ENCODE assay signal across 16 cellular contexts in genomic region chr15:60074181-60074885, GRCh38.
DNase-seq lines count a peak whose midpoint lies in the region; ATAC-seq and TF ChIP-seq lines count a peak whose summit lies in the region.
"Had no signal": no experiment of that assay in that cellular context is flagged by ENCODE, and none has a peak within 500 bp of the region (broad histone marks: within the 10 kb centered on the region; RNA-seq: fewer than 3 reads in every experiment).

No MANE protein-coding gene starts in this region.

- in situ Hi-C loops in gastrocnemius medialis (cut with MboI; ENCODE audit: low sequenced_read_pairs in 4 of 4) = no loop called here

- CTCF ChIA-PET in GM10248 (lab: Yijun Ruan, JAX) = no interaction called here

- no peaks in the 10 kb centered on the region for H3K79me2 ChIP-seq in hepatocyte

- H3K4me1 Mint-ChIP-seq in stimulated activated naive B cell treated with anti-CD40 and anti-IgM and Interleukin-4, amounts not matched to agents 10 μg/mL and 1 μg/mL and 100 μg/mL, for 72 hours = no peaks in the 10 kb centered on the region

- H3K27me3 Mint-ChIP-seq in stimulated activated naive B cell treated with anti-CD40 and anti-IgM and Interleukin-4, amounts not matched to agents 10 μg/mL and 1 μg/mL and 100 μg/mL, for 72 hours = no peaks in the 10 kb centered on the region
- H3K27me3 Mint-ChIP-seq: activated naive CD4-positive, alpha-beta T cell treated with anti-CD3 and anti-CD28 coated beads, Interleukin-2, amount 50 U/mL, for 24 hours had no signal

- no peak for ATAC-seq in gastrocnemius medialis
- no peak for ATAC-seq in stimulated activated naive B cell treated with anti-CD40 and anti-IgM and Interleukin-4, amounts not matched to agents 10 μg/mL and 1 μg/mL and 100 μg/mL, for 72 hours (replicated peaks)
- ATAC-seq in Right ventricle myocardium superior (ENCODE audit: poor library complexity) = no peak
- ATAC-seq: gastroesophageal sphincter had no signal

- no peak overlapping the region for H3K4me3 Mint-ChIP-seq in stimulated activated naive B cell treated with anti-CD40 and anti-IgM and Interleukin-4, amounts not matched to agents 10 μg/mL and 1 μg/mL and 100 μg/mL, for 72 hours
- H3K4me3 Mint-ChIP-seq: activated naive CD4-positive, alpha-beta T cell treated with anti-CD3 and anti-CD28 coated beads, Interleukin-2, amount 50 U/mL, for 24 hours had no signal

- no peak for TF ChIP-seq CTCF in hepatocyte (IDR thresholded peaks at IDR 0.05; ENCODE audit: poor library complexity)
- TF ChIP-seq CTCF in gastrocnemius medialis (IDR thresholded peaks at IDR 0.05 in 4 of 5, conservative IDR thresholded peaks at IDR 0.05 in 1 of 5) = no peak
- TF ChIP-seq CTCF in GM10248 (IDR thresholded peaks at IDR 0.05; ENCODE audit: control extremely low read depth, extremely low read depth, low read depth, missing control alignments) = no peak

- peaks cover 0 to 2% of the 10 kb centered on the region in 2 donors for H3K9me3 Mint-ChIP-seq in stimulated activated naive B cell treated with anti-CD40 and anti-IgM and Interleukin-4, amounts not matched to agents 10 μg/mL and 1 μg/mL and 100 μg/mL, for 72 hours
- H3K9me3 Mint-ChIP-seq: activated naive CD4-positive, alpha-beta T cell treated with anti-CD3 and anti-CD28 coated beads, Interleukin-2, amount 50 U/mL, for 24 hours had no signal

- no peak overlapping the region for H3K4me3 ChIP-seq in SJCRH30
- H3K4me3 ChIP-seq in hepatocyte = no peak overlapping the region
- H3K4me3 ChIP-seq in gastrocnemius medialis = no peak overlapping the region
- H3K4me3 ChIP-seq: BLaER1, gastroesophageal sphincter had no signal

- H3K36me3 Mint-ChIP-seq in stimulated activated naive B cell treated with anti-CD40 and anti-IgM and Interleukin-4, amounts not matched to agents 10 μg/mL and 1 μg/mL and 100 μg/mL, for 72 hours = no peaks in the 10 kb centered on the region
- H3K36me3 Mint-ChIP-seq: activated naive CD4-positive, alpha-beta T cell treated with anti-CD3 and anti-CD28 coated beads, Interleukin-2, amount 50 U/mL, for 24 hours had no signal

- H3K27ac Mint-ChIP-seq in stimulated activated naive B cell treated with anti-CD40 and anti-IgM and Interleukin-4, amounts not matched to agents 10 μg/mL and 1 μg/mL and 100 μg/mL, for 72 hours = no peak overlapping the region
- H3K27ac Mint-ChIP-seq: activated naive CD4-positive, alpha-beta T cell treated with anti-CD3 and anti-CD28 coated beads, Interleukin-2, amount 50 U/mL, for 24 hours had no signal

- H3K9me3 ChIP-seq in SJCRH30 (replicated peaks) (no peaks in the 10 kb centered on the region), hepatocyte (ENCODE audit: low read depth) (no peaks in the 10 kb centered on the region), gastrocnemius medialis (no peaks in the 10 kb centered on the region)
- H3K9me3 ChIP-seq: BLaER1, neutrophil had no signal

- peak; percentile 54 for DNase-seq in Ammon's horn (ENCODE audit: low spot score)
- peak; percentile 18 for DNase-seq in HT-29 (ENCODE audit: low spot score)
- DNase-seq in SJCRH30 = peak; percentile 20 to 24
- DNase-seq in hepatocyte (ENCODE audit: low spot score) = peak; percentile 21
- no peak for DNase-seq in gastrocnemius medialis
- no peak for DNase-seq in stimulated activated naive B cell treated with anti-CD40 and anti-IgM and Interleukin-4, amounts not matched to agents 10 μg/mL and 1 μg/mL and 100 μg/mL, for 72 hours
- no peak for DNase-seq in GM10248 (ENCODE audit: extremely low spot score)
- no peak for DNase-seq in Right ventricle myocardium superior
- DNase-seq: activated CD4-positive, alpha-beta T cell treated with anti-CD3 and anti-CD28 coated beads, Interleukin-2, amount 50 U/mL, for 4 hours; NCI-H1092; stimulated activated CD4-positive, alpha-beta T cell treated with anti-CD3 and anti-CD28 coated beads, Interleukin-15, amount 100 ng/mL, for 24 hours; stimulated activated CD8-positive, alpha-beta memory T cell treated with anti-CD3 and anti-CD28 coated beads, Interleukin-4, amount 100 ng/mL, for 48 hours had no signal

- H2AFZ ChIP-seq in hepatocyte = no peak overlapping the region

- no peaks in the 10 kb centered on the region for H3K9me2 ChIP-seq in hepatocyte (replicated peaks; ENCODE audit: insufficient read depth)

- TF ChIP-seq POLR2A in gastrocnemius medialis (IDR thresholded peaks at IDR 0.05) = no peak

- intact Hi-C loops in gastrocnemius medialis (cut with DNase I; ENCODE audit: low total_unique reads) (no loop called here), Right ventricle myocardium superior (cut with DNase I) (no loop called here)

- POLR2A ChIA-PET in GM10248 (lab: Yijun Ruan, JAX) = no interaction called here

- no peaks in the 10 kb centered on the region for H3K27me3 ChIP-seq in SJCRH30
- no peaks in the 10 kb centered on the region for H3K27me3 ChIP-seq in hepatocyte
- H3K27me3 ChIP-seq in gastrocnemius medialis = no peaks in the 10 kb centered on the region
- H3K27me3 ChIP-seq: BLaER1, neutrophil had no signal

- no peak overlapping the region for H3K4me2 ChIP-seq in hepatocyte
- H3K4me2 ChIP-seq: BLaER1 had no signal

- no peak overlapping the region for H3K27ac ChIP-seq in SJCRH30
- H3K27ac ChIP-seq in hepatocyte = no peak overlapping the region
- no peak overlapping the region for H3K27ac ChIP-seq in gastrocnemius medialis
- H3K27ac ChIP-seq: BLaER1, gastroesophageal sphincter, neutrophil had no signal

- H3K4me1 ChIP-seq in SJCRH30 (no peaks in the 10 kb centered on the region), hepatocyte (ENCODE audit: insufficient read depth) (peaks cover 12% of the 10 kb centered on the region), gastrocnemius medialis (no peaks in the 10 kb centered on the region)
- H3K4me1 ChIP-seq: BLaER1, gastroesophageal sphincter had no signal

- H3K36me3 ChIP-seq in SJCRH30 (no peaks in the 10 kb centered on the region), hepatocyte (replicated peaks; ENCODE audit: insufficient read depth, low read depth) (no peaks in the 10 kb centered on the region), gastrocnemius medialis (no peaks in the 10 kb centered on the region)
- H3K36me3 ChIP-seq: BLaER1, gastroesophageal sphincter, neutrophil had no signal

- 64% methylated on average over 6 of the region's 6 CpGs for WGBS in hepatocyte (ENCODE audit: low lambda C conversion rate, missing lambda C conversion rate)

- no peaks in the 10 kb centered on the region for H4K20me1 ChIP-seq in hepatocyte (ENCODE audit: insufficient read depth, poor library complexity, severe bottlenecking)
- H4K20me1 ChIP-seq: BLaER1 had no signal

Comparison
In these comparisons a context has a peak if more than half of its experiments do, and no peak if none do; other contexts are left out.
1. DNase-seq: peak in Ammon's horn (single experiment), HT-29 (single experiment), SJCRH30 (2 of 2) and hepatocyte (single experiment); none in gastrocnemius medialis (0 of 2), stimulated activated naive B cell treated with anti-CD40 and anti-IgM and Interleukin-4, amounts not matched to agents 10 μg/mL and 1 μg/mL and 100 μg/mL, for 72 hours (single experiment), GM10248 (single experiment) and Right ventricle myocardium superior (single experiment).